Comparison of ENCODE assay signal across 1 cellular context in genomic region chr14:44914849-44915248, GRCh38.
TF ChIP-seq lines count a peak whose summit lies in the region.

No MANE protein-coding gene starts in this region.

TF ChIP-seq in H1, 55 proteins besides CTCF, POLR2A, EP300 and RAD21:
- TF ChIP-seq BACH1 (IDR thresholded peaks at IDR 0.05; ENCODE audit: low read length): no peak
- TF ChIP-seq TAF7 (optimal IDR thresholded peaks at IDR 0.05; ENCODE audit: borderline replicate concordance, low read depth, low read length): no peak
- TF ChIP-seq SP1 (IDR thresholded peaks at IDR 0.05; ENCODE audit: low read depth, low read length): peak; percentile 80
- no peak for TF ChIP-seq TCF12 (IDR thresholded peaks at IDR 0.05; ENCODE audit: low read depth, low read length)
- TF ChIP-seq YY1 (IDR thresholded peaks at IDR 0.05; ENCODE audit: low read depth, low read length): no peak
- no peak for TF ChIP-seq KDM1A (IDR thresholded peaks at IDR 0.05; ENCODE audit: borderline replicate concordance, low read length)
